Comparison of ENCODE assay signal across 1 cellular context in the genomic region with DNA sequence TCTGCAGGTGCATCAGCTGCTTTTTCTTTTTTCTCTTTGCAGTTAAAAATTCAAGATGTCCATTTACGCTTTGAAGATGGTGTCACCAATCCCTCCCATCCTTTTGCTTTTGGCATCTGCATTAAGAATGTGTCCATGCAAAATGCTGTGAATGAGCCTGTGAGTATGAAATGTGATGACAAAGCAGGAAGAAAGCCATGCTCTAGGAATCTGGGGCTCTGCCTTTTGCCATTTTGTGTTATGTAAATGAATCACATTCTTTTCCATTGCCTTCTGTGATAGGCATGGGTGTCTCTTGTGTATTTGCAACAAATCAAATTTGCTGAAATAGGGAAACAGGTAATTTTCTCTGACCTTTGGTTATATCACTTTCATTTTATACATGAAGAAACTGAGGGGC.
A peak's percentile ranks its signal among the peaks of the same experiment; 100 is the strongest.
TF ChIP-seq lines count a peak whose summit lies in the region.

No MANE protein-coding gene starts in this region.

TF ChIP-seq in H1, 55 proteins besides CTCF, POLR2A, EP300 and RAD21:
- TF ChIP-seq BCL11A (IDR thresholded peaks at IDR 0.05; ENCODE audit: low read depth in 2 of 2, low read length in 2 of 2), result no peak
- TF ChIP-seq, protein P1, sequence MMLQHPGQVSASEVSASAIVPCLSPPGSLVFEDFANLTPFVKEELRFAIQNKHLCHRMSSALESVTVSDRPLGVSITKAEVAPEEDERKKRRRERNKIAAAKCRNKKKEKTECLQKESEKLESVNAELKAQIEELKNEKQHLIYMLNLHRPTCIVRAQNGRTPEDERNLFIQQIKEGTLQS (IDR thresholded peaks at IDR 0.05; ENCODE audit: insufficient read depth, low read depth, low read length), result no peak
- TF ChIP-seq TAF7 (optimal IDR thresholded peaks at IDR 0.05; ENCODE audit: borderline replicate concordance, low read depth, low read length), result no peak
- peak; percentile 8; the same call in 1 of the 2 replicates for TF ChIP-seq MAFK (IDR thresholded peaks at IDR 0.05; ENCODE audit: low read depth, low read length)
- no peak for TF ChIP-seq ZNF274 (IDR thresholded peaks at IDR 0.05; ENCODE audit: borderline replicate concordance, extremely low read depth, low read length)
- TF ChIP-seq POLR2AphosphoS5 (IDR thresholded peaks at IDR 0.05; ENCODE audit: low read depth, low read length), result no peak
- no peak for TF ChIP-seq SUZ12 (IDR thresholded peaks at IDR 0.05; ENCODE audit: low read length)
- TF ChIP-seq KDM1A (IDR thresholded peaks at IDR 0.05; ENCODE audit: borderline replicate concordance, low read length), result no peak
- TF ChIP-seq JUND (IDR thresholded peaks at IDR 0.05; ENCODE audit: low read length), result no peak
